Comparison of ENCODE assay signal across 12 cellular contexts in the genomic region with DNA sequence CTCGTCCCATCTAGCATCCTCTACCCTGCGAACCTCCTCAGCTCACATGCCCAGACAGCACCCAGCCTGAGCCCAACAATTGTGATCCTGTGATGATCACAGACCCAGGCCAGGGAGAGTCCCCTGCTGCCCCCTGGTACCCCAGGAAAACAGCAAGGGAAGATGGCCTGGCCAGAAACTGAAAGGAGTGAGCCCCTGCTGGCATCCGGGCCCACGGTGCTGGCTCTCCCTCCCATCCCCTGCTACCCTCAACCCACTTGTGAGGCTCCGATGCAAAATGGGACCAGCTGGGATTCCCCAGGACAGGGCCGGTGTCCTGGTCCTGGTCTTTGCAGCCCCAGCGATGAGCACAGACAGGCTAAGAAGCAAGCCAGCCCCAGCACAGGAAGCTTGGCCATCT. TPM values are rescaled to one million over a fixed set of nuclear protein-coding genes. Genes with fewer than 3 reads are reported as not detected.
DNase-seq lines count a peak whose midpoint lies in the region; ATAC-seq and TF ChIP-seq lines count a peak whose summit lies in the region.
"Had no signal": no experiment of that assay in that cellular context is flagged by ENCODE, and none has a peak within 500 bp of the region (broad histone marks: within the 10 kb centered on the region; RNA-seq: fewer than 3 reads in every experiment).

No MANE protein-coding gene starts in this region.

- CTCF ChIA-PET in CD8-positive, alpha-beta T cell (lab: Charles Lee), result interaction anchor here (2.1 to 5.2 kb wide), 3 partner anchors 9 to 24 kb away, joined by 5 to 53 read pairs (median 9); no protein-coding TSS in a partner anchor

- no peak for ATAC-seq in CD8-positive, alpha-beta T cell
- ATAC-seq in GM21390 (IDR thresholded peaks at IDR 0.05; ENCODE audit: unreplicated experiment) (no peak), HG03095 (IDR thresholded peaks at IDR 0.05; ENCODE audit: unreplicated experiment) (no peak)
- ATAC-seq: HCT116, sciatic nerve had no signal

- H3K9me3 ChIP-seq in CD8-positive, alpha-beta T cell (ENCODE audit: low read length), result no peaks in the 10 kb centered on the region
- no peaks in the 10 kb centered on the region for H3K9me3 ChIP-seq in KOPT-K1 (ENCODE audit: insufficient read depth, low read length, poor library complexity, severe bottlenecking)
- H3K9me3 ChIP-seq in effector memory CD4-positive, alpha-beta T cell (ENCODE audit: control insufficient read depth, low read length), result no peaks in the 10 kb centered on the region
- H3K9me3 ChIP-seq in osteoblast (ENCODE audit: low read depth, low read length), result no peaks in the 10 kb centered on the region
- no peaks in the 10 kb centered on the region for H3K9me3 ChIP-seq in suprapubic skin
- H3K9me3 ChIP-seq: adrenal gland had no signal

- no peaks in the 10 kb centered on the region for H3K9me3 Mint-ChIP-seq in CD8-positive, alpha-beta T cell

- no peak overlapping the region for H3K4me3 Mint-ChIP-seq in CD8-positive, alpha-beta T cell

- no peaks in the 10 kb centered on the region for H3K27me3 ChIP-seq in CD8-positive, alpha-beta T cell (ENCODE audit: insufficient read depth, low read length)
- no peaks in the 10 kb centered on the region for H3K27me3 ChIP-seq in effector memory CD4-positive, alpha-beta T cell (replicated peaks; ENCODE audit: control insufficient read depth, insufficient read depth, low read length, poor library complexity, severe bottlenecking)
- no peaks in the 10 kb centered on the region for H3K27me3 ChIP-seq in osteoblast (ENCODE audit: insufficient read depth, low read length)
- H3K27me3 ChIP-seq in suprapubic skin, result no peaks in the 10 kb centered on the region
- H3K27me3 ChIP-seq: adrenal gland had no signal

- peaks cover 98% of the 10 kb centered on the region for H3K4me1 ChIP-seq in CD8-positive, alpha-beta T cell (ENCODE audit: insufficient read depth, low read length)
- H3K4me1 ChIP-seq in effector memory CD4-positive, alpha-beta T cell (ENCODE audit: control insufficient read depth, insufficient read depth, low read length, poor library complexity, severe bottlenecking), result peaks cover 74% of the 10 kb centered on the region
- H3K4me1 ChIP-seq in osteoblast (ENCODE audit: insufficient read depth, low read length) (peaks cover 19% of the 10 kb centered on the region), suprapubic skin (peaks cover 70% of the 10 kb centered on the region)

- TF ChIP-seq CTCF in CD8-positive, alpha-beta T cell (IDR thresholded peaks at IDR 0.05), result no peak
- TF ChIP-seq CTCF in osteoblast (IDR thresholded peaks at IDR 0.05; ENCODE audit: extremely low read depth, low read depth, low read length) (no peak), suprapubic skin (IDR thresholded peaks at IDR 0.05) (no peak)

- POLR2A ChIA-PET in CD8-positive, alpha-beta T cell (lab: Charles Lee), result interaction anchor here (0.6 kb wide), 1 partner anchor 59 kb away, joined by 3 read pairs; no protein-coding TSS in a partner anchor

- peak overlapping the region; percentile 10 for H3K27ac ChIP-seq in CD8-positive, alpha-beta T cell (ENCODE audit: low read depth, low read length)
- peak overlapping the region; percentile 8 for H3K27ac ChIP-seq in KOPT-K1 (ENCODE audit: low read depth, low read length, poor library complexity, severe bottlenecking)
- peak overlapping the region; percentile 71 for H3K27ac ChIP-seq in effector memory CD4-positive, alpha-beta T cell (ENCODE audit: insufficient read depth, low read length, poor library complexity, severe bottlenecking)
- no peak overlapping the region for H3K27ac ChIP-seq in osteoblast (ENCODE audit: low read depth, low read length)
- H3K27ac ChIP-seq in suprapubic skin, result no peak overlapping the region

- H2AFZ ChIP-seq in osteoblast (ENCODE audit: low read length), result no peak overlapping the region

- peak overlapping the region; percentile 100 for H3K27ac Mint-ChIP-seq in CD8-positive, alpha-beta T cell

- H3K4me1 Mint-ChIP-seq in CD8-positive, alpha-beta T cell (ENCODE audit: low read depth), result peaks cover 94% of the 10 kb centered on the region

- intact Hi-C loops in CD8-positive, alpha-beta T cell (cut with DNase I, micrococcal nuclease), result loop anchor here in 1 of 2 experiments (2.0 kb wide), 2 partner anchors 15 kb away; a partner anchor contains a TSS

- H3K36me3 ChIP-seq in CD8-positive, alpha-beta T cell (ENCODE audit: insufficient read depth, low read length), result no peaks in the 10 kb centered on the region
- H3K36me3 ChIP-seq in KOPT-K1 (ENCODE audit: insufficient read depth, low read length) (peaks cover 40% of the 10 kb centered on the region), osteoblast (ENCODE audit: insufficient read depth, low read length) (peaks cover 9% of the 10 kb centered on the region), suprapubic skin (peaks cover under 1% of the 10 kb centered on the region)
- H3K36me3 ChIP-seq in effector memory CD4-positive, alpha-beta T cell (ENCODE audit: control insufficient read depth, insufficient read depth, low read length), result peaks cover 3% of the 10 kb centered on the region
- H3K36me3 ChIP-seq: adrenal gland had no signal

- TF ChIP-seq POLR2A in suprapubic skin (IDR thresholded peaks at IDR 0.05), result no peak

- no CpG with 5 or more reads among the region's 7 CpGs for WGBS in suprapubic skin

- H4K20me1 ChIP-seq in osteoblast (ENCODE audit: insufficient read depth, low read length), result peaks cover 90% of the 10 kb centered on the region

- DNase-seq in CD8-positive, alpha-beta T cell, result no peak
- no peak for DNase-seq in effector memory CD4-positive, alpha-beta T cell
- peak; percentile 39 for DNase-seq in osteoblast (ENCODE audit: insufficient read length, low spot score, missing footprints)
- DNase-seq in suprapubic skin (ENCODE audit: low spot score in 2 of 2), result no peak
- DNase-seq in NCI-H774 (lab: John Stamatoyannopoulos, UW), result no peak
- DNase-seq: adrenal gland, COR-L47 had no signal

- no peak overlapping the region for H3K4me2 ChIP-seq in osteoblast (ENCODE audit: insufficient read depth, low read length)

- peaks cover 34% of the 10 kb centered on the region for H3K36me3 Mint-ChIP-seq in CD8-positive, alpha-beta T cell

- H3K27me3 Mint-ChIP-seq in CD8-positive, alpha-beta T cell (ENCODE audit: low read depth), result no peaks in the 10 kb centered on the region

- H3K4me3 ChIP-seq in CD8-positive, alpha-beta T cell (ENCODE audit: low read depth, low read length), result no peak overlapping the region
- no peak overlapping the region for H3K4me3 ChIP-seq in effector memory CD4-positive, alpha-beta T cell (ENCODE audit: insufficient read depth, low read depth, low read length, poor library complexity, severe bottlenecking)
- H3K4me3 ChIP-seq in osteoblast (ENCODE audit: insufficient read depth, low read length) (no peak overlapping the region), suprapubic skin (no peak overlapping the region)
- H3K4me3 ChIP-seq: adrenal gland had no signal

- peaks cover 100% of the 10 kb centered on the region for H3K79me2 ChIP-seq in osteoblast (ENCODE audit: insufficient read depth, low read length)

- no peak for TF ChIP-seq EP300 in suprapubic skin (IDR thresholded peaks at IDR 0.05)

RNA-seq across cellular contexts. Expression of a gene that starts 14.1 kb away (rescaled TPM):
- 100 to 1,000 TPM; 109 to 118 TPM for total RNA-seq in CD8-positive, alpha-beta T cell
- 40.5 and 42.1 TPM in 2 replicates for total RNA-seq in osteoblast
- 10 to 100 TPM; 55.6 to 85.0 (median 78.0) TPM for total RNA-seq in suprapubic skin

RNA-seq across cellular contexts. Expression of a gene that starts 49.8 kb away (rescaled TPM):
- total RNA-seq in CD8-positive, alpha-beta T cell, result 10 to 100 TPM; 28.0 to 33.1 TPM
- total RNA-seq in osteoblast (10.6 and 18.1 TPM in 2 replicates), suprapubic skin (10 to 100 TPM in 2 of 4 donors, 1 to 10 TPM in 2; 7.2 to 36.5 (median 10.0) TPM)

RNA-seq across cellular contexts. Expression of a gene that starts 59.2 kb away (rescaled TPM):
- 10 to 100 TPM; 17.4 to 18.6 TPM for total RNA-seq in CD8-positive, alpha-beta T cell
- 12.3 and 12.7 TPM in 2 replicates for total RNA-seq in osteoblast
- 10 to 100 TPM in 2 of 4 donors, 1 to 10 TPM in 2; 7.4 to 15.4 (median 12.0) TPM for total RNA-seq in suprapubic skin

Comparison
In these comparisons a context has a peak if more than half of its experiments do, and no peak if none do; other contexts are left out.
1. H3K27ac ChIP-seq: peak in CD8-positive, alpha-beta T cell (single experiment), KOPT-K1 (single experiment) and effector memory CD4-positive, alpha-beta T cell (single experiment); none in osteoblast (single experiment) and suprapubic skin (single experiment).